17 cellular contexts compared by ENCODE assay signal in the genomic region with DNA sequence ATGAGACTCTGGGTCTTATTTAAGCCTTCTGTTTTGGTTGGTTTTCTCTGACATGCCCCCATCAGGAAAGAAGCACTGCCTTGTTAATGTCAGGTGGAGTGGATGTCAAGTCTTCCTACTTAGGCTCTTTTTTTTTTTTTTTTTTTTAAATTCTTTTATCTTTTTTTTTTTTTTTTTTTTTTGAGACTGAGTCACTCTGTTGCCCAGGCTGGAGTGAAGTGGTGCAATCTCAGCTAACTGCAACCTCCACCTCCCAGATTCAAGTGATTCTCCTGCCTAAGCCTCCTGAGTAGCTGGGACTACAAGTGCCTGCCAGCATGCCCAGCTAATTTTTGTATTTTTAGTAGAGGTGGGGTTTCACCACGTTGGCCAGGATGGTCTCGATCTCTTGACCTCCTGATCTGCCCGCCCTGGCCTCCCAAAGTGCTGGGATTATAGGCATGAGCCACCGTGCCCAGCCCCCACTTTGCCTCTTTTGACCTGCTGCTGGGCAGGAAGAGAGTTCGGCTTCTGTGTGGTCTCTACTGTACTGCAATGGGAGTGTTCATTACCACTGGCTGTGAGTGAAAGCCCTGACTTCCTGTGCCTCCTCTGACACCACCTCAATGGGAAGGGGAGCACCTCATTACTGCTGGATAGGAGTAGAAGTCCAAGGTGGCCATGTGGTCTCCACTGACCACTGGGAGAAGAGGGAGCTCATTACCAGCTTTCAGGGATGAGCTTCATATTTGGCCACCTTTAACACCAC. TPM values are rescaled to one million over a fixed set of nuclear protein-coding genes. Genes with fewer than 3 reads are reported as not detected.
DNase-seq lines count a peak whose midpoint lies in the region; ATAC-seq and TF ChIP-seq lines count a peak whose summit lies in the region.
"Had no signal": no experiment of that assay in that cellular context is flagged by ENCODE, and none has a peak within 500 bp of the region (broad histone marks: within the 10 kb centered on the region; RNA-seq: fewer than 3 reads in every experiment).

No MANE protein-coding gene starts in this region.

- no peaks in the 10 kb centered on the region for H3F3A ChIP-seq in Loucy (ENCODE audit: low read depth)

- no peak for TF ChIP-seq EP300 in transverse colon (IDR thresholded peaks at IDR 0.05; ENCODE audit: low read depth)

- H3K9me3 ChIP-seq in Loucy (ENCODE audit: insufficient read depth, low read depth, low read length) (peaks cover 15% of the 10 kb centered on the region), transverse colon (peaks cover 0 to 7% of the 10 kb centered on the region in 2 donors)

- H3K27me3 ChIP-seq in Loucy (ENCODE audit: insufficient read depth, low read length, poor library complexity, severe bottlenecking) = no peaks in the 10 kb centered on the region
- no peaks in the 10 kb centered on the region for H3K27me3 ChIP-seq in transverse colon

- H3K4me1 ChIP-seq in Loucy (ENCODE audit: insufficient read depth, low read length, poor library complexity, severe bottlenecking) = peaks cover 8% of the 10 kb centered on the region
- H3K4me1 ChIP-seq in transverse colon = peaks cover 0 to 6% (median 0%) of the 10 kb centered on the region in 4 donors

- no peak overlapping the region for H3K27ac Mint-ChIP-seq in activated CD8-positive, alpha-beta memory T cell treated with anti-CD3 and anti-CD28 coated beads, Interleukin-2, amount 10 ng/mL, durations not matched to agents 7 days and 5 days
- H3K27ac Mint-ChIP-seq: CD4-positive, alpha-beta memory T cell had no signal

- H3K36me3 ChIP-seq in Loucy (ENCODE audit: insufficient read depth, low read length) (peaks cover 4% of the 10 kb centered on the region; the same call in 1 of the 2 replicates), transverse colon (no peaks in the 10 kb centered on the region)

- H3K4me3 ChIP-seq in Loucy (ENCODE audit: low read length, poor library complexity, severe bottlenecking) (peak overlapping the region; percentile 20), fibroblast of pulmonary artery (replicated peaks; ENCODE audit: low read depth, low read length) (no peak overlapping the region), transverse colon (no peak overlapping the region)

- in situ Hi-C loops in transverse colon (cut with MboI; ENCODE audit: low pct_ligation_motif_present in 1 of 4, low pct_unique_long_range_greater_than_20kb in 1 of 4, low sequenced_read_pairs in 3 of 4) = no loop called here

- no peak overlapping the region for H3K4me3 Mint-ChIP-seq in activated CD8-positive, alpha-beta memory T cell treated with anti-CD3 and anti-CD28 coated beads, Interleukin-2, amount 10 ng/mL, durations not matched to agents 7 days and 5 days
- H3K4me3 Mint-ChIP-seq: CD4-positive, alpha-beta memory T cell had no signal

- no peaks in the 10 kb centered on the region for H3K9me2 ChIP-seq in Loucy (replicated peaks; ENCODE audit: low read depth, low read length)

- H3K79me2 ChIP-seq in Loucy (ENCODE audit: insufficient read depth, low read length) = no peaks in the 10 kb centered on the region

- H3K27me3 Mint-ChIP-seq in activated CD8-positive, alpha-beta memory T cell treated with anti-CD3 and anti-CD28 coated beads, Interleukin-2, amount 10 ng/mL, durations not matched to agents 7 days and 5 days = peaks cover 55% of the 10 kb centered on the region

- intact Hi-C loops in transverse colon (cut with DNase I; ENCODE audit: low total_unique reads) = no loop called here

- H3K4me2 ChIP-seq in Loucy (ENCODE audit: low read depth, low read length, poor library complexity, severe bottlenecking) = peak overlapping the region; percentile 46

- peaks cover 12% of the 10 kb centered on the region for H3K36me3 Mint-ChIP-seq in activated CD8-positive, alpha-beta memory T cell treated with anti-CD3 and anti-CD28 coated beads, Interleukin-2, amount 10 ng/mL, durations not matched to agents 7 days and 5 days

- H3K4me1 Mint-ChIP-seq in activated CD8-positive, alpha-beta memory T cell treated with anti-CD3 and anti-CD28 coated beads, Interleukin-2, amount 10 ng/mL, durations not matched to agents 7 days and 5 days = peaks cover 14% of the 10 kb centered on the region
- H3K4me1 Mint-ChIP-seq: CD4-positive, alpha-beta memory T cell had no signal

- WGBS in transverse colon (ENCODE audit: low coverage in 1 of 2), 2 donors = 100% methylated on average over 5 of the region's 5 CpGs; no CpG with 5 or more reads in 1 of the 2 donors

- no peaks in the 10 kb centered on the region for H4K20me1 ChIP-seq in Loucy (ENCODE audit: insufficient read depth, low read length, poor library complexity, severe bottlenecking)

- H3K27ac ChIP-seq in transverse colon = no peak overlapping the region
- H3K27ac ChIP-seq: 22Rv1 had no signal

- no peak for TF ChIP-seq POLR2A in transverse colon (IDR thresholded peaks at IDR 0.05)

- peak; percentile 49 for ATAC-seq in activated CD8-positive, alpha-beta memory T cell treated with anti-CD3 and anti-CD28 coated beads, Interleukin-2, amount 10 ng/mL, durations not matched to agents 7 days and 5 days
- no peak for ATAC-seq in HG02938 (IDR thresholded peaks at IDR 0.05; ENCODE audit: unreplicated experiment)

- CTCF ChIA-PET in activated CD8-positive, alpha-beta memory T cell treated with anti-CD3 and anti-CD28 coated beads, Interleukin-2, amount 10 ng/mL, durations not matched to agents 7 days and 5 days (lab: Charles Lee) = interaction anchor here (3.0 kb wide), 1 partner anchor 95 kb away, joined by 9 read pairs; no protein-coding TSS in a partner anchor

- H2AFZ ChIP-seq in Loucy (ENCODE audit: low read length) = no peak overlapping the region

- TF ChIP-seq CTCF in Loucy (conservative IDR thresholded peaks at IDR 0.05; ENCODE audit: low read length) = no peak
- TF ChIP-seq CTCF in fibroblast of pulmonary artery (IDR thresholded peaks at IDR 0.05; ENCODE audit: low read length, missing control alignments) = no peak
- TF ChIP-seq CTCF in transverse colon (IDR thresholded peaks at IDR 0.05) = no peak

- no peak overlapping the region for H3K9ac ChIP-seq in Loucy (ENCODE audit: low read depth, low read length, poor library complexity, severe bottlenecking)

- peaks cover 18% of the 10 kb centered on the region for H3K9me3 Mint-ChIP-seq in activated CD8-positive, alpha-beta memory T cell treated with anti-CD3 and anti-CD28 coated beads, Interleukin-2, amount 10 ng/mL, durations not matched to agents 7 days and 5 days (ENCODE audit: low read depth)

- no peak for DNase-seq in activated CD8-positive, alpha-beta memory T cell treated with anti-CD3 and anti-CD28 coated beads, Interleukin-2, amount 10 ng/mL, durations not matched to agents 7 days and 5 days
- DNase-seq in activated CD8-positive, alpha-beta memory T cell treated with anti-CD3 and anti-CD28 coated beads for 24 hours = no peak
- DNase-seq in fibroblast of pulmonary artery (ENCODE audit: low read depth) (peak; percentile 39), renal cortical epithelial cell (ENCODE audit: low read depth) (peak; percentile 36), anterior cingulate cortex (lab: John Stamatoyannopoulos, UW) (no peak), transverse colon (no peak)
- DNase-seq: Calu3; CD4-positive, alpha-beta memory T cell; DMS53; NCI-H187 treated with DMSO at 0.1 percent for 48 hours; NCI-H446; NCI-H69; OCI-M1; SIG-M5 had no signal

RNA-seq across cellular contexts. Expression of gene CTDSPL, which starts 10.9 kb away (rescaled TPM):
- total RNA-seq in activated CD8-positive, alpha-beta memory T cell treated with anti-CD3 and anti-CD28 coated beads, Interleukin-2, amount 10 ng/mL, durations not matched to agents 7 days and 5 days = 1 to 10 TPM; 4.7 to 8.5 TPM
- total RNA-seq in renal cortical epithelial cell (29.2 and 43.4 TPM in 2 replicates), transverse colon (100 to 1,000 TPM in 1 of 4 donors, 10 to 100 TPM in 3; 39.8 to 105 (median 56.2) TPM)

Comparison
In these comparisons a context has a peak if more than half of its experiments do, and no peak if none do; other contexts are left out.
1. DNase-seq: peak in fibroblast of pulmonary artery (single experiment) and renal cortical epithelial cell (single experiment); none in activated CD8-positive, alpha-beta memory T cell treated with anti-CD3 and anti-CD28 coated beads, Interleukin-2, amount 10 ng/mL, durations not matched to agents 7 days and 5 days (single experiment), activated CD8-positive, alpha-beta memory T cell treated with anti-CD3 and anti-CD28 coated beads for 24 hours (single experiment), anterior cingulate cortex (0 of 58) and transverse colon (single experiment).